ENCODE assay signal across 26 cellular contexts in the genomic region with DNA sequence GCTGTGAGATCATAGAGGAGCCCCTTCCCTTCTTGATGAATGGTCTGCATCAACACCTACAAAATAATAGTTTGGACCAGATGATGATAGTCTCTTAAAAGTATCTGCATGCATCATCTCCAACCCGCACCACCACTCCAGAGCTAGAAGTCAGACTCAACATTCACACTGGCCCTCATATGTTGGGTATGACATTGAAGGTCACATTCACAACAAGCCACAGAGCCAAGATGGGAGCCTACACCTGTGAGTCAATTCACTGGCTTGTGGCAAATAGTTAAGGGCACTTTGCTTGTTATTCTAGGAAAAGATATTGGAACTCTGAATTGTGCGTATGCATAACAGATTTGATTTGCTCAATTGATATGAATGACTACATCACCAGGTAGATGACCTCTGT.
DNase-seq lines count a peak whose midpoint lies in the region; ATAC-seq and TF ChIP-seq lines count a peak whose summit lies in the region.
"Had no signal": no experiment of that assay in that cellular context is flagged by ENCODE, and none has a peak within 500 bp of the region (broad histone marks: within the 10 kb centered on the region; RNA-seq: fewer than 3 reads in every experiment).

No MANE protein-coding gene starts in this region.

- H3K27ac Mint-ChIP-seq in activated CD4-positive, alpha-beta T cell treated with anti-CD3 and anti-CD28 coated beads, Interleukin-2, amount 10 ng/mL, durations not matched to agents 24 days and 14 days: peak overlapping the region; percentile 84
- peak overlapping the region; percentile 80 for H3K27ac Mint-ChIP-seq in activated T-helper 17 cell treated with anti-CD3 and anti-CD28 coated beads, Interleukin-2, amount 50 U/mL, for 72 hours
- peak overlapping the region; percentile 91 to 99 (median 95) for H3K27ac Mint-ChIP-seq in naive thymus-derived CD8-positive, alpha-beta T cell

- H3K4me2 ChIP-seq in DND-41 (ENCODE audit: insufficient read depth, low read length): no peak overlapping the region

- TF ChIP-seq CTCF in DND-41 (IDR thresholded peaks at IDR 0.05; ENCODE audit: borderline replicate concordance, extremely low read depth, low read length, poor library complexity, severe bottlenecking): no peak

- peaks cover 34% of the 10 kb centered on the region for H3K4me1 Mint-ChIP-seq in activated CD4-positive, alpha-beta T cell treated with anti-CD3 and anti-CD28 coated beads, Interleukin-2, amount 10 ng/mL, durations not matched to agents 24 days and 14 days
- H3K4me1 Mint-ChIP-seq in activated T-helper 17 cell treated with anti-CD3 and anti-CD28 coated beads, Interleukin-2, amount 50 U/mL, for 72 hours: peaks cover 32% of the 10 kb centered on the region
- peaks cover 41 to 90% (median 81%) of the 10 kb centered on the region in 4 donors for H3K4me1 Mint-ChIP-seq in naive thymus-derived CD8-positive, alpha-beta T cell

- ATAC-seq in DND-41 (ENCODE audit: insufficient read depth, low read depth) (no peak), HG03432 (IDR thresholded peaks at IDR 0.05; ENCODE audit: unreplicated experiment) (no peak)
- peak; percentile 55 for ATAC-seq in activated T-helper 17 cell treated with anti-CD3 and anti-CD28 coated beads, Interleukin-2, amount 50 U/mL, for 72 hours (replicated peaks)
- no peak for ATAC-seq in naive thymus-derived CD8-positive, alpha-beta T cell
- ATAC-seq: right lobe of liver had no signal

- H3K9ac ChIP-seq in DND-41 (ENCODE audit: low read depth, low read length): peak overlapping the region; percentile 14; the same call in 1 of the 2 replicates

- no peaks in the 10 kb centered on the region for H3K27me3 Mint-ChIP-seq in activated CD4-positive, alpha-beta T cell treated with anti-CD3 and anti-CD28 coated beads, Interleukin-2, amount 10 ng/mL, durations not matched to agents 24 days and 14 days
- H3K27me3 Mint-ChIP-seq in activated T-helper 17 cell treated with anti-CD3 and anti-CD28 coated beads, Interleukin-2, amount 50 U/mL, for 72 hours: no peaks in the 10 kb centered on the region
- no peaks in the 10 kb centered on the region for H3K27me3 Mint-ChIP-seq in naive thymus-derived CD8-positive, alpha-beta T cell

- peak overlapping the region; percentile 87 for H3K27ac ChIP-seq in DND-41 (ENCODE audit: low read length)
- H3K27ac ChIP-seq: right lobe of liver had no signal

- no peaks in the 10 kb centered on the region for H3K36me3 ChIP-seq in DND-41 (ENCODE audit: insufficient read depth, low read length)
- H3K36me3 ChIP-seq: heart right ventricle, right lobe of liver, upper lobe of left lung had no signal

- peak overlapping the region; percentile 37 for H3K4me3 Mint-ChIP-seq in activated CD4-positive, alpha-beta T cell treated with anti-CD3 and anti-CD28 coated beads, Interleukin-2, amount 10 ng/mL, durations not matched to agents 24 days and 14 days
- H3K4me3 Mint-ChIP-seq in activated T-helper 17 cell treated with anti-CD3 and anti-CD28 coated beads, Interleukin-2, amount 50 U/mL, for 72 hours: peak overlapping the region; percentile 52
- H3K4me3 Mint-ChIP-seq in naive thymus-derived CD8-positive, alpha-beta T cell: peak overlapping the region in 9 of 10 donors; percentile 33 to 73 (median 65)

- H3K4me1 ChIP-seq in DND-41 (ENCODE audit: insufficient read depth, low read length): peaks cover 35% of the 10 kb centered on the region
- H3K4me1 ChIP-seq: heart right ventricle, right lobe of liver, upper lobe of left lung had no signal

- DNase-seq in activated CD4-positive, alpha-beta T cell treated with anti-CD3 and anti-CD28 coated beads, Interleukin-2, amount 10 ng/mL, durations not matched to agents 24 days and 14 days: no peak
- DNase-seq in activated CD4-positive, alpha-beta T cell treated with anti-CD3 and anti-CD28 coated beads, Interleukin-2, amount 50 U/mL, for 48 hours: no peak
- DNase-seq in DND-41 (no peak), cerebellum (ENCODE audit: low spot score) (no peak), D341Med (ENCODE audit: low spot score) (no peak)
- DNase-seq in naive thymus-derived CD8-positive, alpha-beta T cell: no peak
- DNase-seq: 8988T; activated CD4-positive, CD25-positive, alpha-beta regulatory T cell treated with anti-CD3 and anti-CD28 coated beads, Interleukin-2, amount 50 U/mL, for 72 hours; activated CD8-positive, alpha-beta memory T cell treated with anti-CD3 and anti-CD28 coated beads, Interleukin-2, amount 50 U/mL, for 48 hours; COR-L47; DMS79 treated with DMSO at 0.1 percent for 48 hours; effector CD4-positive, alpha-beta T cell; erythroblast; GOT3; heart right ventricle; Karpas-422; NCI-H1694; NCI-H2171 treated with DMSO at 0.1 percent for 48 hours; NCI-H524 treated with DMSO at 0.1 percent for 48 hours; NK-92 treated with Interleukin-12 subunit alpha and Interleukin-12 subunit beta, amount 100 ng/mL, for 24 hours; posterior cingulate gyrus; right lobe of liver; SHP77 treated with DMSO at 0.1 percent for 48 hours; upper lobe of left lung had no signal

- no peaks in the 10 kb centered on the region for H3K9me3 ChIP-seq in DND-41 (ENCODE audit: insufficient read depth, low read length, severe bottlenecking)
- H3K9me3 ChIP-seq: heart right ventricle, right lobe of liver, upper lobe of left lung had no signal

- no peaks in the 10 kb centered on the region for H3K79me2 ChIP-seq in DND-41 (ENCODE audit: insufficient read depth, low read length)

- H3K27me3 ChIP-seq in DND-41 (ENCODE audit: insufficient read depth, low read length, poor library complexity): no peaks in the 10 kb centered on the region
- H3K27me3 ChIP-seq: right lobe of liver, upper lobe of left lung had no signal

- peaks cover 17% of the 10 kb centered on the region for H3K9me3 Mint-ChIP-seq in activated CD4-positive, alpha-beta T cell treated with anti-CD3 and anti-CD28 coated beads, Interleukin-2, amount 10 ng/mL, durations not matched to agents 24 days and 14 days
- H3K9me3 Mint-ChIP-seq in activated T-helper 17 cell treated with anti-CD3 and anti-CD28 coated beads, Interleukin-2, amount 50 U/mL, for 72 hours: no peaks in the 10 kb centered on the region
- peaks cover 0 to 8% (median 0%) of the 10 kb centered on the region in 9 donors for H3K9me3 Mint-ChIP-seq in naive thymus-derived CD8-positive, alpha-beta T cell

- POLR2A ChIA-PET in naive thymus-derived CD8-positive, alpha-beta T cell (lab: Charles Lee): interaction anchor here (0.9 to 11.4 kb wide), 8 partner anchors 14 to 194 kb away, joined by 3 to 89 read pairs (median 6); no protein-coding TSS in a partner anchor

- intact Hi-C loops in activated CD4-positive, alpha-beta T cell treated with anti-CD3 and anti-CD28 coated beads, Interleukin-2, amount 10 ng/mL, durations not matched to agents 24 days and 14 days (cut with micrococcal nuclease): no loop called here

- H3K36me3 Mint-ChIP-seq in activated CD4-positive, alpha-beta T cell treated with anti-CD3 and anti-CD28 coated beads, Interleukin-2, amount 10 ng/mL, durations not matched to agents 24 days and 14 days (ENCODE audit: low read depth): peaks cover 4% of the 10 kb centered on the region
- H3K36me3 Mint-ChIP-seq in activated T-helper 17 cell treated with anti-CD3 and anti-CD28 coated beads, Interleukin-2, amount 50 U/mL, for 72 hours (ENCODE audit: low read depth): no peaks in the 10 kb centered on the region
- H3K36me3 Mint-ChIP-seq in naive thymus-derived CD8-positive, alpha-beta T cell: no peaks in the 10 kb centered on the region

- peak overlapping the region; percentile 34; the same call in 1 of the 2 replicates for H2AFZ ChIP-seq in DND-41 (ENCODE audit: low read depth, low read length)

- no peaks in the 10 kb centered on the region for H4K20me1 ChIP-seq in DND-41 (ENCODE audit: insufficient read depth, low read length)

- no peak overlapping the region; a peak in 1 of 4 replicates for H3K4me3 ChIP-seq in DND-41 (ENCODE audit: low read depth in 1 of 2, low read length in 2 of 2)
- H3K4me3 ChIP-seq: heart right ventricle, right lobe of liver, upper lobe of left lung had no signal
